Comparison of ENCODE assay signal across 22 cellular contexts in genomic region chr7:33950047-33950714, GRCh38. TPM values are rescaled to one million over a fixed set of nuclear protein-coding genes. Genes with fewer than 3 reads are reported as not detected.
"Had no signal": no experiment of that assay in that cellular context is flagged by ENCODE, and none has a peak within 500 bp of the region (broad histone marks: within the 10 kb centered on the region; RNA-seq: fewer than 3 reads in every experiment).

No MANE protein-coding gene starts in this region.

- DNase-seq: IMR-90, Karpas-422, KG1, MG63, NCI-H1092 treated with DMSO at 0.1 percent for 48 hours, NCI-H1436, NCI-H187, NCI-H2029, NCI-H2081 treated with DMSO at 0.1 percent for 48 hours, NCI-H2171, NCI-H226, NCI-H446, NCI-H510A, NCI-H524 treated with DMSO at 0.1 percent for 48 hours, NCI-H69, NCI-H774, Right ventricle myocardium superior, RPMI8226, SIG-M5 had no signal

- ATAC-seq: HepG2 had no signal

- H3K27me3 ChIP-seq: MG63, SJSA1 had no signal

- H3K4me3 ChIP-seq: MG63, SJSA1, SK-N-MC had no signal

- H3K36me3 ChIP-seq: SJSA1 had no signal

- H3K9me3 ChIP-seq: MG63, SJSA1 had no signal

- H3K27ac ChIP-seq: SJSA1, SK-N-MC had no signal

RNA-seq across cellular contexts. Expression of gene BMPER, which starts 44.8 kb away (rescaled TPM):
- total RNA-seq: HepG2 had no signal
- polyA plus RNA-seq: HepG2 had no signal
